ENCODE assay signal across 8 cellular contexts in genomic region chr4:89836897-89837384, GRCh38. TPM values are rescaled to one million over a fixed set of nuclear protein-coding genes. Genes with fewer than 3 reads are reported as not detected.
DNase-seq lines count a peak whose midpoint lies in the region; ATAC-seq and TF ChIP-seq lines count a peak whose summit lies in the region.

TSS of gene SNCA (minus strand) at chr4:89837161. CDS start at chr4:89835667, 1,494 bp downstream.

- H3K9me3 ChIP-seq in DND-41 (ENCODE audit: insufficient read depth, low read length, severe bottlenecking), result no peaks in the 10 kb centered on the region
- no peaks in the 10 kb centered on the region for H3K9me3 ChIP-seq in mammary epithelial cell (replicated peaks; ENCODE audit: insufficient read depth, low read length)

- H3K4me1 ChIP-seq in DND-41 (ENCODE audit: insufficient read depth, low read length) (peaks cover 46% of the 10 kb centered on the region), mammary epithelial cell (ENCODE audit: insufficient read depth, low read length) (peaks cover 9% of the 10 kb centered on the region)

- peak within 1 kb of the TSS; percentile 93 for H3K4me2 ChIP-seq in DND-41 (ENCODE audit: insufficient read depth, low read length)
- H3K4me2 ChIP-seq in mammary epithelial cell (ENCODE audit: insufficient read depth, low read depth, low read length), result peak within 1 kb of the TSS; percentile 87

- CTCF ChIA-PET in mammary epithelial cell (lab: Charles Lee; ENCODE audit: low non-redundant PET), result no interaction called here

- intact Hi-C loops in mammary epithelial cell (cut with micrococcal nuclease), result loop anchor here (1.0 to 5.0 kb wide), 5 partner anchors 32 to 179 kb away; no protein-coding TSS in a partner anchor
- intact Hi-C loops in posterior vena cava (cut with DNase I), result no loop called here

- TF ChIP-seq CTCF in DND-41 (IDR thresholded peaks at IDR 0.05; ENCODE audit: borderline replicate concordance, extremely low read depth, low read length, poor library complexity, severe bottlenecking) (peak; percentile 3), mammary epithelial cell (conservative IDR thresholded peaks at IDR 0.05 in 1 of 2, IDR thresholded peaks at IDR 0.05 in 1 of 2; ENCODE audit: extremely low read depth in 1 of 2, insufficient read depth in 1 of 2, low read depth in 1 of 2, low read length in 2 of 2) (no peak)

- dilution Hi-C loops in mammary epithelial cell (cut with HindIII; ENCODE audit: low sequenced_read_pairs), result no loop called here

- in situ Hi-C loops in KBM-7 (cut with MboI; ENCODE audit: low pct_unique_long_range_greater_than_20kb, low sequenced_read_pairs), result no loop called here
- in situ Hi-C loops in mammary epithelial cell (cut with MboI; ENCODE audit: low sequenced_read_pairs in 2 of 2), result loop anchor here in 1 of 2 donors (25.0 kb wide), 1 partner anchor 175 kb away; no protein-coding TSS in a partner anchor

- H3K27me3 ChIP-seq in DND-41 (ENCODE audit: insufficient read depth, low read length, poor library complexity) (no peaks in the 10 kb centered on the region), mammary epithelial cell (ENCODE audit: insufficient read depth, low read length) (no peaks in the 10 kb centered on the region)

- peak; percentile 88 for ATAC-seq in DND-41 (ENCODE audit: insufficient read depth, low read depth)
- ATAC-seq in GM21576 (IDR thresholded peaks at IDR 0.05; ENCODE audit: unreplicated experiment), result no peak
- no peak for ATAC-seq in GM19467 (IDR thresholded peaks at IDR 0.05; ENCODE audit: unreplicated experiment)

- peak; percentile 88 for DNase-seq in DND-41
- peak; percentile 52 for DNase-seq in KBM-7
- peak; percentile 51 for DNase-seq in SKM-1 treated with dmso at 0.1 percent for 144 hours (lab: John Stamatoyannopoulos, UW; ENCODE audit: unreplicated experiment)
- DNase-seq in mammary epithelial cell, result peak; percentile 81
- DNase-seq in hypothalamus (lab: John Stamatoyannopoulos, UW), result peak; percentile 4 to 91 (median 75)
- DNase-seq in posterior vena cava (ENCODE audit: low spot score), result peak; percentile 88

- BruUV-seq in mammary epithelial cell (replicated peaks; lab: Mats Ljungman, UMichigan), result no TSS peak

- WGBS in mammary epithelial cell (ENCODE audit: low coverage, missing lambda C conversion rate), result no CpG with 5 or more reads among the region's 48 CpGs

- H2AFZ ChIP-seq in DND-41 (ENCODE audit: low read depth, low read length) (peak within 1 kb of the TSS; percentile 96), mammary epithelial cell (ENCODE audit: low read depth, low read length) (peak within 1 kb of the TSS; percentile 86)

- peaks cover 24% of the 10 kb centered on the region for H3K36me3 ChIP-seq in DND-41 (ENCODE audit: insufficient read depth, low read length)
- no peaks in the 10 kb centered on the region for H3K36me3 ChIP-seq in mammary epithelial cell (ENCODE audit: insufficient read depth, low read length)

- no peaks in the 10 kb centered on the region for H4K20me1 ChIP-seq in DND-41 (ENCODE audit: insufficient read depth, low read length)
- H4K20me1 ChIP-seq in mammary epithelial cell (ENCODE audit: insufficient read depth, low read length), result no peaks in the 10 kb centered on the region

- H3K9ac ChIP-seq in DND-41 (ENCODE audit: low read depth, low read length) (peak within 1 kb of the TSS; percentile 68), mammary epithelial cell (ENCODE audit: insufficient read depth, low read length) (peak within 1 kb of the TSS; percentile 60)

- H3K4me3 ChIP-seq in DND-41 (ENCODE audit: low read depth in 1 of 2, low read length in 2 of 2) (peak within 1 kb of the TSS; percentile 76 to 91), mammary epithelial cell (replicated peaks in 1 of 3; ENCODE audit: insufficient read depth in 1 of 3, low read depth in 2 of 3, low read length in 3 of 3) (peak within 1 kb of the TSS; percentile 72 to 91 (median 78))

- H3K79me2 ChIP-seq in DND-41 (ENCODE audit: insufficient read depth, low read length) (peaks cover 24% of the 10 kb centered on the region), mammary epithelial cell (ENCODE audit: insufficient read depth, low read length) (peaks cover 32% of the 10 kb centered on the region)

- H3K27ac ChIP-seq in DND-41 (ENCODE audit: low read length), result peak within 1 kb of the TSS; percentile 85
- H3K27ac ChIP-seq in mammary epithelial cell (ENCODE audit: insufficient read depth, low read depth, low read length), result peak within 1 kb of the TSS; percentile 53

RNA-seq across cellular contexts. Expression of gene SNCA, which starts in this region (rescaled TPM):
- total RNA-seq in mammary epithelial cell, result 10 to 100 TPM; 53.8 to 62.4 TPM
- 63.3 TPM for polyA plus RNA-seq in mammary epithelial cell
- 50.8 TPM for polyA minus RNA-seq in mammary epithelial cell
- 10 to 100 TPM in 1 of 2 donors, 1 to 10 TPM in 1; 9.1 to 25.5 TPM for total RNA-seq in posterior vena cava
